ENCODE assay signal across 1 cellular context in the genomic region with DNA sequence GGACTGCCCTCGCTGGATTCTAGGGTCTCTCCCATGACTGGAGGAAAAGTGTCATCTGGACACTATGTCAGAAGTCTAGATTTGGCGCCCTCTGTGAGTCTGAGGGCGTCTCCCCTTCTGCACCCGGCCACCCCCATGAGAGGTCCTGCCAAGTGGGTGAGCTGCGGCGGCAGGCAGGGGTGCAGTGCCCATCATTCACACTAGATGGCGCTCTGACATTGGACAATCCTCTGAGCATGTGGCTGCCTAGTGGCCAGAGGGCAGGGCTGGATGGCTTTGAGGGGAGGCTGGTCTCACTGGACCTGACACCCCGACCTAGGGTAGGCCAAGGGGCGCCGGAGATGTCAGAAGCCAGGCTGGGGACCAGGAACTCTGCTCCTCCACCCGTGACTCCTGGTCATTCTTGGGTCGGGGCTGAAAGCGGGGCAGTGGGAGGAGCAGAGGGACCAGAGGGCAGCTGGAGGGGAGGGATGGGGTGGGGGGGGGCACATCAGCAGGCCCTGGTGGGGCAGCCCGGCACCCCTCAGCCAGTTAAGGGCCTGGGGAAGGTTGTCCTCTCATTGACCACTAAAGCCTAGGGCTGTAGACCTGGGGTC.
TF ChIP-seq lines count a peak whose summit lies in the region.

No MANE protein-coding gene starts in this region.

TF ChIP-seq in GM12878, 131 proteins besides CTCF, POLR2A, EP300 and RAD21 (continued from another document):
- TF ChIP-seq, protein P1, sequence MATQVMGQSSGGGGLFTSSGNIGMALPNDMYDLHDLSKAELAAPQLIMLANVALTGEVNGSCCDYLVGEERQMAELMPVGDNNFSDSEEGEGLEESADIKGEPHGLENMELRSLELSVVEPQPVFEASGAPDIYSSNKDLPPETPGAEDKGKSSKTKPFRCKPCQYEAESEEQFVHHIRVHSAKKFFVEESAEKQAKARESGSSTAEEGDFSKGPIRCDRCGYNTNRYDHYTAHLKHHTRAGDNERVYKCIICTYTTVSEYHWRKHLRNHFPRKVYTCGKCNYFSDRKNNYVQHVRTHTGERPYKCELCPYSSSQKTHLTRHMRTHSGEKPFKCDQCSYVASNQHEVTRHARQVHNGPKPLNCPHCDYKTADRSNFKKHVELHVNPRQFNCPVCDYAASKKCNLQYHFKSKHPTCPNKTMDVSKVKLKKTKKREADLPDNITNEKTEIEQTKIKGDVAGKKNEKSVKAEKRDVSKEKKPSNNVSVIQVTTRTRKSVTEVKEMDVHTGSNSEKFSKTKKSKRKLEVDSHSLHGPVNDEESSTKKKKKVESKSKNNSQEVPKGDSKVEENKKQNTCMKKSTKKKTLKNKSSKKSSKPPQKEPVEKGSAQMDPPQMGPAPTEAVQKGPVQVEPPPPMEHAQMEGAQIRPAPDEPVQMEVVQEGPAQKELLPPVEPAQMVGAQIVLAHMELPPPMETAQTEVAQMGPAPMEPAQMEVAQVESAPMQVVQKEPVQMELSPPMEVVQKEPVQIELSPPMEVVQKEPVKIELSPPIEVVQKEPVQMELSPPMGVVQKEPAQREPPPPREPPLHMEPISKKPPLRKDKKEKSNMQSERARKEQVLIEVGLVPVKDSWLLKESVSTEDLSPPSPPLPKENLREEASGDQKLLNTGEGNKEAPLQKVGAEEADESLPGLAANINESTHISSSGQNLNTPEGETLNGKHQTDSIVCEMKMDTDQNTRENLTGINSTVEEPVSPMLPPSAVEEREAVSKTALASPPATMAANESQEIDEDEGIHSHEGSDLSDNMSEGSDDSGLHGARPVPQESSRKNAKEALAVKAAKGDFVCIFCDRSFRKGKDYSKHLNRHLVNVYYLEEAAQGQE (IDR thresholded peaks at IDR 0.05; ENCODE audit: low read depth, low read length), result no peak
- no peak for TF ChIP-seq JUND (IDR thresholded peaks at IDR 0.05; ENCODE audit: low read depth, low read length)
- TF ChIP-seq KLF5 (IDR thresholded peaks at IDR 0.05; ENCODE audit: partially characterized antibody), result no peak
- TF ChIP-seq, protein P2, sequence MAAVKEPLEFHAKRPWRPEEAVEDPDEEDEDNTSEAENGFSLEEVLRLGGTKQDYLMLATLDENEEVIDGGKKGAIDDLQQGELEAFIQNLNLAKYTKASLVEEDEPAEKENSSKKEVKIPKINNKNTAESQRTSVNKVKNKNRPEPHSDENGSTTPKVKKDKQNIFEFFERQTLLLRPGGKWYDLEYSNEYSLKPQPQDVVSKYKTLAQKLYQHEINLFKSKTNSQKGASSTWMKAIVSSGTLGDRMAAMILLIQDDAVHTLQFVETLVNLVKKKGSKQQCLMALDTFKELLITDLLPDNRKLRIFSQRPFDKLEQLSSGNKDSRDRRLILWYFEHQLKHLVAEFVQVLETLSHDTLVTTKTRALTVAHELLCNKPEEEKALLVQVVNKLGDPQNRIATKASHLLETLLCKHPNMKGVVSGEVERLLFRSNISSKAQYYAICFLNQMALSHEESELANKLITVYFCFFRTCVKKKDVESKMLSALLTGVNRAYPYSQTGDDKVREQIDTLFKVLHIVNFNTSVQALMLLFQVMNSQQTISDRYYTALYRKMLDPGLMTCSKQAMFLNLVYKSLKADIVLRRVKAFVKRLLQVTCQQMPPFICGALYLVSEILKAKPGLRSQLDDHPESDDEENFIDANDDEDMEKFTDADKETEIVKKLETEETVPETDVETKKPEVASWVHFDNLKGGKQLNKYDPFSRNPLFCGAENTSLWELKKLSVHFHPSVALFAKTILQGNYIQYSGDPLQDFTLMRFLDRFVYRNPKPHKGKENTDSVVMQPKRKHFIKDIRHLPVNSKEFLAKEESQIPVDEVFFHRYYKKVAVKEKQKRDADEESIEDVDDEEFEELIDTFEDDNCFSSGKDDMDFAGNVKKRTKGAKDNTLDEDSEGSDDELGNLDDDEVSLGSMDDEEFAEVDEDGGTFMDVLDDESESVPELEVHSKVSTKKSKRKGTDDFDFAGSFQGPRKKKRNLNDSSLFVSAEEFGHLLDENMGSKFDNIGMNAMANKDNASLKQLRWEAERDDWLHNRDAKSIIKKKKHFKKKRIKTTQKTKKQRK (IDR thresholded peaks at IDR 0.05; ENCODE audit: low read depth, low read length), result no peak
- no peak for TF ChIP-seq SUPT20H (IDR thresholded peaks at IDR 0.05; ENCODE audit: borderline replicate concordance, control insufficient read depth, low read depth, low read length)
- no peak for TF ChIP-seq MEF2A (IDR thresholded peaks at IDR 0.05; ENCODE audit: insufficient read depth, low read depth, low read length)
- TF ChIP-seq ETV6 (conservative IDR thresholded peaks at IDR 0.05 in 1 of 2, IDR thresholded peaks at IDR 0.05 in 1 of 2; ENCODE audit: borderline replicate concordance in 1 of 2, low read depth in 1 of 2), result no peak
- TF ChIP-seq BHLHE40 (IDR thresholded peaks at IDR 0.05; ENCODE audit: borderline replicate concordance in 1 of 2, low read depth in 2 of 2, low read length in 1 of 2), result 0 out of 4 replicates have a peak, but pooled peaks of 1 of the 2 experiments have one; percentile 6
- TF ChIP-seq, protein P3, sequence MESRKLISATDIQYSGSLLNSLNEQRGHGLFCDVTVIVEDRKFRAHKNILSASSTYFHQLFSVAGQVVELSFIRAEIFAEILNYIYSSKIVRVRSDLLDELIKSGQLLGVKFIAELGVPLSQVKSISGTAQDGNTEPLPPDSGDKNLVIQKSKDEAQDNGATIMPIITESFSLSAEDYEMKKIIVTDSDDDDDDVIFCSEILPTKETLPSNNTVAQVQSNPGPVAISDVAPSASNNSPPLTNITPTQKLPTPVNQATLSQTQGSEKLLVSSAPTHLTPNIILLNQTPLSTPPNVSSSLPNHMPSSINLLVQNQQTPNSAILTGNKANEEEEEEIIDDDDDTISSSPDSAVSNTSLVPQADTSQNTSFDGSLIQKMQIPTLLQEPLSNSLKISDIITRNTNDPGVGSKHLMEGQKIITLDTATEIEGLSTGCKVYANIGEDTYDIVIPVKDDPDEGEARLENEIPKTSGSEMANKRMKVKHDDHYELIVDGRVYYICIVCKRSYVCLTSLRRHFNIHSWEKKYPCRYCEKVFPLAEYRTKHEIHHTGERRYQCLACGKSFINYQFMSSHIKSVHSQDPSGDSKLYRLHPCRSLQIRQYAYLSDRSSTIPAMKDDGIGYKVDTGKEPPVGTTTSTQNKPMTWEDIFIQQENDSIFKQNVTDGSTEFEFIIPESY (IDR thresholded peaks at IDR 0.05), result no peak
- TF ChIP-seq RELA (IDR thresholded peaks at IDR 0.05; ENCODE audit: borderline replicate concordance, partially characterized antibody), result no peak
- peak; percentile 65; the same call in 1 of the 2 replicates for TF ChIP-seq YY1 (IDR thresholded peaks at IDR 0.05; ENCODE audit: low read depth, low read length)
- no peak for TF ChIP-seq POLR2AphosphoS5 (IDR thresholded peaks at IDR 0.05; ENCODE audit: low read length)
- no peak for TF ChIP-seq DPF2 (IDR thresholded peaks at IDR 0.05)
- TF ChIP-seq, protein P4, sequence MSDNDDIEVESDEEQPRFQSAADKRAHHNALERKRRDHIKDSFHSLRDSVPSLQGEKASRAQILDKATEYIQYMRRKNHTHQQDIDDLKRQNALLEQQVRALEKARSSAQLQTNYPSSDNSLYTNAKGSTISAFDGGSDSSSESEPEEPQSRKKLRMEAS (IDR thresholded peaks at IDR 0.05; ENCODE audit: low read depth, low read length), result 0 out of 2 replicates have a peak, but pooled peaks have one; percentile 16
- TF ChIP-seq, protein P5, sequence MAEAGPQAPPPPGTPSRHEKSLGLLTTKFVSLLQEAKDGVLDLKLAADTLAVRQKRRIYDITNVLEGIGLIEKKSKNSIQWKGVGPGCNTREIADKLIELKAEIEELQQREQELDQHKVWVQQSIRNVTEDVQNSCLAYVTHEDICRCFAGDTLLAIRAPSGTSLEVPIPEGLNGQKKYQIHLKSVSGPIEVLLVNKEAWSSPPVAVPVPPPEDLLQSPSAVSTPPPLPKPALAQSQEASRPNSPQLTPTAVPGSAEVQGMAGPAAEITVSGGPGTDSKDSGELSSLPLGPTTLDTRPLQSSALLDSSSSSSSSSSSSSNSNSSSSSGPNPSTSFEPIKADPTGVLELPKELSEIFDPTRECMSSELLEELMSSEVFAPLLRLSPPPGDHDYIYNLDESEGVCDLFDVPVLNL (IDR thresholded peaks at IDR 0.05; ENCODE audit: low read depth, low read length), result 0 out of 2 replicates have a peak, but pooled peaks have one; percentile 25
- TF ChIP-seq, protein P6, sequence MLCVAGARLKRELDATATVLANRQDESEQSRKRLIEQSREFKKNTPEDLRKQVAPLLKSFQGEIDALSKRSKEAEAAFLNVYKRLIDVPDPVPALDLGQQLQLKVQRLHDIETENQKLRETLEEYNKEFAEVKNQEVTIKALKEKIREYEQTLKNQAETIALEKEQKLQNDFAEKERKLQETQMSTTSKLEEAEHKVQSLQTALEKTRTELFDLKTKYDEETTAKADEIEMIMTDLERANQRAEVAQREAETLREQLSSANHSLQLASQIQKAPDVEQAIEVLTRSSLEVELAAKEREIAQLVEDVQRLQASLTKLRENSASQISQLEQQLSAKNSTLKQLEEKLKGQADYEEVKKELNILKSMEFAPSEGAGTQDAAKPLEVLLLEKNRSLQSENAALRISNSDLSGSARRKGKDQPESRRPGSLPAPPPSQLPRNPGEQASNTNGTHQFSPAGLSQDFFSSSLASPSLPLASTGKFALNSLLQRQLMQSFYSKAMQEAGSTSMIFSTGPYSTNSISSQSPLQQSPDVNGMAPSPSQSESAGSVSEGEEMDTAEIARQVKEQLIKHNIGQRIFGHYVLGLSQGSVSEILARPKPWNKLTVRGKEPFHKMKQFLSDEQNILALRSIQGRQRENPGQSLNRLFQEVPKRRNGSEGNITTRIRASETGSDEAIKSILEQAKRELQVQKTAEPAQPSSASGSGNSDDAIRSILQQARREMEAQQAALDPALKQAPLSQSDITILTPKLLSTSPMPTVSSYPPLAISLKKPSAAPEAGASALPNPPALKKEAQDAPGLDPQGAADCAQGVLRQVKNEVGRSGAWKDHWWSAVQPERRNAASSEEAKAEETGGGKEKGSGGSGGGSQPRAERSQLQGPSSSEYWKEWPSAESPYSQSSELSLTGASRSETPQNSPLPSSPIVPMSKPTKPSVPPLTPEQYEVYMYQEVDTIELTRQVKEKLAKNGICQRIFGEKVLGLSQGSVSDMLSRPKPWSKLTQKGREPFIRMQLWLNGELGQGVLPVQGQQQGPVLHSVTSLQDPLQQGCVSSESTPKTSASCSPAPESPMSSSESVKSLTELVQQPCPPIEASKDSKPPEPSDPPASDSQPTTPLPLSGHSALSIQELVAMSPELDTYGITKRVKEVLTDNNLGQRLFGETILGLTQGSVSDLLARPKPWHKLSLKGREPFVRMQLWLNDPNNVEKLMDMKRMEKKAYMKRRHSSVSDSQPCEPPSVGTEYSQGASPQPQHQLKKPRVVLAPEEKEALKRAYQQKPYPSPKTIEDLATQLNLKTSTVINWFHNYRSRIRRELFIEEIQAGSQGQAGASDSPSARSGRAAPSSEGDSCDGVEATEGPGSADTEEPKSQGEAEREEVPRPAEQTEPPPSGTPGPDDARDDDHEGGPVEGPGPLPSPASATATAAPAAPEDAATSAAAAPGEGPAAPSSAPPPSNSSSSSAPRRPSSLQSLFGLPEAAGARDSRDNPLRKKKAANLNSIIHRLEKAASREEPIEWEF (IDR thresholded peaks at IDR 0.05; ENCODE audit: insufficient replicate concordance, low read depth, low read length), result no peak
- no peak for TF ChIP-seq TBL1XR1 (IDR thresholded peaks at IDR 0.05; ENCODE audit: low read depth, low read length)
TF ChIP-seq in GM12878: peak in this region for 6.
